ENCODE assay signal across 8 cellular contexts in the genomic region with DNA sequence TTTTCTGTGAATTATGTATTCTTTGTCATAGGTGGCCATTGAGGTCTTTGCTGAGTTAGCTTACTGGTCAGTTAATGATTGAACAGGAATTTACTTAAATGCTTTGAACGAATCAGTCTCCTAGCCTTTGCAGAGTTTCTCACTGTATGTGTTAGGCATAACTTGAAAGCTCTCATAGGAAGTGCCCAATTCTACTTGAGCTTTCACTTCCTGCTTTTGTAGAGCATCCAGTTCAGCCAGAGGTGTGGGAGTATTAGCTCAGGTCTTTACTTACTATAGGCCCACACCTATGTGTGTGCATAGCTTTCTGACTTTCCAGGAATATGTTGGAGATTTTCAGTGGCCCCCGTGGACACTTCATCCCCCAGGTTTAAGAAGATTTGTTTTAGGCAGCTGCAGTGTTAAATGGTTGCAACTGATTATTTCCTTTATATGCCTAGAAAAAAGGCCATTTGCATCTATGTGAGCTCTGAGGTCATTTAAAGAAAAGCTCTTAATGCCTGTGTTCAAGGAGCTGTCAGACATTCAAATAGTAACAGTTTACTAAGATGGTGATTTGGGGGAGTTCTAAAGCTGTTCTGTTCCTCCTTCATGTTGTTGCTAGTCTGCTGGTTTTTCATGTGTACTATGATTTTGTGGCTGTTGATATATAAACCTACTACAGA.
DNase-seq lines count a peak whose midpoint lies in the region; ATAC-seq lines count a peak whose summit lies in the region.

No MANE protein-coding gene starts in this region.

- DNase-seq in kidney glomerular epithelial cell (lab: John Stamatoyannopoulos, UW) (peak; percentile 13), cerebellum (ENCODE audit: low spot score) (no peak), cortex of kidney (lab: John Stamatoyannopoulos, UW) (no peak), NCI-H1105 treated with DMSO at 0.1 percent for 48 hours (lab: John Stamatoyannopoulos, UW) (no peak)
- DNase-seq in activated effector memory CD4-positive, alpha-beta T cell treated with anti-CD3 and anti-CD28 coated beads, Interleukin-2, amount 50 U/mL, for 16 hours = no peak

- peak; percentile 100 for ATAC-seq in GM18498 (IDR thresholded peaks at IDR 0.05; ENCODE audit: unreplicated experiment)
- peak; percentile 99 for ATAC-seq in GM21576 (IDR thresholded peaks at IDR 0.05; ENCODE audit: unreplicated experiment)
- peak; percentile 94 for ATAC-seq in HG03575 (IDR thresholded peaks at IDR 0.05; ENCODE audit: extremely low read depth, insufficient number of reproducible peaks, low FRiP score, unreplicated experiment)
